2 cellular contexts compared by ENCODE assay signal in genomic region chr7:129085148-129085547, GRCh38.
TF ChIP-seq lines count a peak whose summit lies in the region.

No MANE protein-coding gene starts in this region.

TF ChIP-seq in SK-N-SH treated with all-trans-retinoic acid at 6 μM for 48 hours, 23 proteins besides CTCF, POLR2A, EP300 and RAD21 (continued from another document):
- TF ChIP-seq TCF4 (CRISPR knock-in tag; IDR thresholded peaks at IDR 0.05; ENCODE audit: borderline replicate concordance) (no peak), TOX (CRISPR knock-in tag; IDR thresholded peaks at IDR 0.05; ENCODE audit: borderline replicate concordance) (no peak), ZC3H10 (CRISPR knock-in tag; IDR thresholded peaks at IDR 0.05) (no peak), ESRRG (CRISPR knock-in tag; IDR thresholded peaks at IDR 0.05) (0 out of 2 replicates have a peak, but pooled peaks have one; percentile 54), CREB5 (CRISPR knock-in tag; IDR thresholded peaks at IDR 0.05; ENCODE audit: low read depth) (peak; percentile 77; the same call in 1 of the 2 replicates)

TF ChIP-seq in SK-N-SH, 30 proteins besides CTCF, POLR2A, EP300 and RAD21 (continued from another document):
- TF ChIP-seq, protein P1, sequence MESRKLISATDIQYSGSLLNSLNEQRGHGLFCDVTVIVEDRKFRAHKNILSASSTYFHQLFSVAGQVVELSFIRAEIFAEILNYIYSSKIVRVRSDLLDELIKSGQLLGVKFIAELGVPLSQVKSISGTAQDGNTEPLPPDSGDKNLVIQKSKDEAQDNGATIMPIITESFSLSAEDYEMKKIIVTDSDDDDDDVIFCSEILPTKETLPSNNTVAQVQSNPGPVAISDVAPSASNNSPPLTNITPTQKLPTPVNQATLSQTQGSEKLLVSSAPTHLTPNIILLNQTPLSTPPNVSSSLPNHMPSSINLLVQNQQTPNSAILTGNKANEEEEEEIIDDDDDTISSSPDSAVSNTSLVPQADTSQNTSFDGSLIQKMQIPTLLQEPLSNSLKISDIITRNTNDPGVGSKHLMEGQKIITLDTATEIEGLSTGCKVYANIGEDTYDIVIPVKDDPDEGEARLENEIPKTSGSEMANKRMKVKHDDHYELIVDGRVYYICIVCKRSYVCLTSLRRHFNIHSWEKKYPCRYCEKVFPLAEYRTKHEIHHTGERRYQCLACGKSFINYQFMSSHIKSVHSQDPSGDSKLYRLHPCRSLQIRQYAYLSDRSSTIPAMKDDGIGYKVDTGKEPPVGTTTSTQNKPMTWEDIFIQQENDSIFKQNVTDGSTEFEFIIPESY (IDR thresholded peaks at IDR 0.05; ENCODE audit: borderline replicate concordance, low read depth), result no peak
- TF ChIP-seq MEF2A (IDR thresholded peaks at IDR 0.05; ENCODE audit: borderline replicate concordance, low read depth) (no peak), IRF3 (IDR thresholded peaks at IDR 0.05; ENCODE audit: low read depth, low read length) (no peak), SMC3 (IDR thresholded peaks at IDR 0.05; ENCODE audit: low read depth, low read length) (no peak), ELF1 (IDR thresholded peaks at IDR 0.05) (no peak), RCOR1 (IDR thresholded peaks at IDR 0.05; ENCODE audit: low read length) (no peak), REST (IDR thresholded peaks at IDR 0.05; ENCODE audit: low read depth, low read length) (no peak), CHD2 (IDR thresholded peaks at IDR 0.05; ENCODE audit: low read length, partially characterized antibody) (no peak), TCF12 (IDR thresholded peaks at IDR 0.05) (no peak), GABPA (IDR thresholded peaks at IDR 0.05; ENCODE audit: low read depth) (no peak), TEAD4 (IDR thresholded peaks at IDR 0.05; ENCODE audit: borderline replicate concordance, insufficient read depth) (no peak), FOXJ3 (CRISPR knock-in tag; IDR thresholded peaks at IDR 0.05) (no peak)
- TF ChIP-seq, protein P2, sequence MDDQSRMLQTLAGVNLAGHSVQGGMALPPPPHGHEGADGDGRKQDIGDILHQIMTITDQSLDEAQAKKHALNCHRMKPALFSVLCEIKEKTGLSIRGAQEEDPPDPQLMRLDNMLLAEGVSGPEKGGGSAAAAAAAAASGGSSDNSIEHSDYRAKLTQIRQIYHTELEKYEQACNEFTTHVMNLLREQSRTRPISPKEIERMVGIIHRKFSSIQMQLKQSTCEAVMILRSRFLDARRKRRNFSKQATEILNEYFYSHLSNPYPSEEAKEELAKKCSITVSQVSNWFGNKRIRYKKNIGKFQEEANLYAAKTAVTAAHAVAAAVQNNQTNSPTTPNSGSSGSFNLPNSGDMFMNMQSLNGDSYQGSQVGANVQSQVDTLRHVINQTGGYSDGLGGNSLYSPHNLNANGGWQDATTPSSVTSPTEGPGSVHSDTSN (IDR thresholded peaks at IDR 0.05), result no peak
- TF ChIP-seq, protein P3, sequence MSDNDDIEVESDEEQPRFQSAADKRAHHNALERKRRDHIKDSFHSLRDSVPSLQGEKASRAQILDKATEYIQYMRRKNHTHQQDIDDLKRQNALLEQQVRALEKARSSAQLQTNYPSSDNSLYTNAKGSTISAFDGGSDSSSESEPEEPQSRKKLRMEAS (IDR thresholded peaks at IDR 0.05; ENCODE audit: low read depth), result no peak
TF ChIP-seq in SK-N-SH: peak in this region for 0.
